In the genomic region with DNA sequence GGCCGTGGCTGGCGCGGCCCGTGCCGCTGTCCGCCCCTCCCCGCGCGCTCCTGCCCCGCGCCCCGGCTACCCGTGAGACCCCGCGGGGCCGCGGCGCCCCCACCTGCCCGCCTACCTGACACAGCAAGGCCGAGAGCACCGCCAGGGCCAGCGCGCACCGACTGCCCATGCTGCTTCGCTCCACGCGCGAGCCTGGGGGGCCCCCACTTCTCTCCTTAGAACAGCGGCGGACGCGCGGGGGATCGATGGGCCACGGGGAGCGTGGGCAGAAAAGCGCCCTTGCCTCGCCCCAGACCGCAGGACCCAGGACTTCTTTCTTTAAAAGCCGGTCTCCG, we compare ENCODE assay signal across 7 cellular contexts. TPM values are rescaled to one million over a fixed set of nuclear protein-coding genes. Genes with fewer than 3 reads are reported as not detected.
DNase-seq lines count a peak whose midpoint lies in the region; ATAC-seq and TF ChIP-seq lines count a peak whose summit lies in the region.

No MANE protein-coding gene starts in this region.

- H3K4me1 Mint-ChIP-seq in activated T-cell treated with anti-CD3 and anti-CD28 coated beads, Interleukin-2, amount 50 U/mL, for 4 hours (ENCODE audit: low read depth), result peaks cover 37% of the 10 kb centered on the region
- H3K4me1 Mint-ChIP-seq in stimulated activated naive B cell treated with anti-CD40 and anti-IgM and Interleukin-4, amounts not matched to agents 10 μg/mL and 1 μg/mL and 100 μg/mL, for 72 hours, result peaks cover 29 to 53% of the 10 kb centered on the region in 2 donors

- H3K27me3 Mint-ChIP-seq in activated T-cell treated with anti-CD3 and anti-CD28 coated beads, Interleukin-2, amount 50 U/mL, for 4 hours (ENCODE audit: low read depth), result peaks cover 52% of the 10 kb centered on the region
- peaks cover 65 to 80% of the 10 kb centered on the region in 2 donors for H3K27me3 Mint-ChIP-seq in stimulated activated naive B cell treated with anti-CD40 and anti-IgM and Interleukin-4, amounts not matched to agents 10 μg/mL and 1 μg/mL and 100 μg/mL, for 72 hours

- POLR2A ChIA-PET in HEK293T (lab: Yijun Ruan, JAX), result interaction anchor here (1.0 to 1.5 kb wide), 3 partner anchors 24 to 588 kb away, joined by 4 read pairs; partner anchors contain the start of genes C6orf120 and WDR27

- no CpG with 5 or more reads among the region's 41 CpGs for WGBS in iPS DF 6.9 (ENCODE audit: insufficient coverage, insufficient read length)

- H3K4me1 ChIP-seq in iPS DF 6.9 (ENCODE audit: control insufficient read depth, insufficient read depth, low read length), result peaks cover 22% of the 10 kb centered on the region

- H3K9me3 Mint-ChIP-seq in activated T-cell treated with anti-CD3 and anti-CD28 coated beads, Interleukin-2, amount 50 U/mL, for 4 hours, result no peaks in the 10 kb centered on the region
- no peaks in the 10 kb centered on the region for H3K9me3 Mint-ChIP-seq in stimulated activated naive B cell treated with anti-CD40 and anti-IgM and Interleukin-4, amounts not matched to agents 10 μg/mL and 1 μg/mL and 100 μg/mL, for 72 hours

- peak in 1 of 2 donors; percentile 0 for ATAC-seq in activated T-cell treated with anti-CD3 and anti-CD28 coated beads, Interleukin-2, amount 50 U/mL, for 4 hours
- ATAC-seq in stimulated activated naive B cell treated with anti-CD40 and anti-IgM and Interleukin-4, amounts not matched to agents 10 μg/mL and 1 μg/mL and 100 μg/mL, for 72 hours (replicated peaks), result no peak

- peak overlapping the region; percentile 82 for H3K27ac Mint-ChIP-seq in stimulated activated naive B cell treated with anti-CD40 and anti-IgM and Interleukin-4, amounts not matched to agents 10 μg/mL and 1 μg/mL and 100 μg/mL, for 72 hours

- peaks cover 66% of the 10 kb centered on the region for H3K27me3 ChIP-seq in iPS DF 6.9 (ENCODE audit: control insufficient read depth, insufficient read depth, low read length)

- peak overlapping the region; percentile 87 for H3K4me3 Mint-ChIP-seq in activated T-cell treated with anti-CD3 and anti-CD28 coated beads, Interleukin-2, amount 50 U/mL, for 4 hours
- peak overlapping the region; percentile 90 for H3K4me3 Mint-ChIP-seq in stimulated activated naive B cell treated with anti-CD40 and anti-IgM and Interleukin-4, amounts not matched to agents 10 μg/mL and 1 μg/mL and 100 μg/mL, for 72 hours

- no peaks in the 10 kb centered on the region for H3K9me3 ChIP-seq in iPS DF 6.9 (ENCODE audit: control insufficient read depth, insufficient read depth, low read length)

- H3K4me3 ChIP-seq in iPS DF 6.9 (ENCODE audit: low read length), result peak overlapping the region; percentile 32; the same call in 1 of the 2 replicates

- peaks cover 3% of the 10 kb centered on the region for H3K36me3 Mint-ChIP-seq in activated T-cell treated with anti-CD3 and anti-CD28 coated beads, Interleukin-2, amount 50 U/mL, for 4 hours (ENCODE audit: insufficient read depth)
- peaks cover 4 to 5% of the 10 kb centered on the region in 2 donors for H3K36me3 Mint-ChIP-seq in stimulated activated naive B cell treated with anti-CD40 and anti-IgM and Interleukin-4, amounts not matched to agents 10 μg/mL and 1 μg/mL and 100 μg/mL, for 72 hours

- CTCF ChIA-PET in HEK293T (lab: Yijun Ruan, JAX), result no interaction called here

- H3K27ac ChIP-seq in iPS DF 6.9 (ENCODE audit: low read length), result no peak overlapping the region

- DNase-seq in HEK293T (ENCODE audit: extremely low spot score) (no peak), iPS DF 6.9 (ENCODE audit: low read depth, low spot score) (no peak), NAMALWA (ENCODE audit: low spot score) (no peak), NCI-H345 treated with DMSO at 0.1 percent for 48 hours (lab: John Stamatoyannopoulos, UW; ENCODE audit: unreplicated experiment) (no peak), NCI-H1092 treated with DMSO at 0.1 percent for 48 hours (lab: John Stamatoyannopoulos, UW) (no peak)
- no peak for DNase-seq in activated T-cell treated with anti-CD3 and anti-CD28 coated beads, Interleukin-2, amount 50 U/mL, for 4 hours
- DNase-seq in stimulated activated naive B cell treated with anti-CD40 and anti-IgM and Interleukin-4, amounts not matched to agents 10 μg/mL and 1 μg/mL and 100 μg/mL, for 72 hours, result no peak

- no peaks in the 10 kb centered on the region for H3K36me3 ChIP-seq in iPS DF 6.9 (ENCODE audit: control insufficient read depth, insufficient read depth, low read length)

TF ChIP-seq in HEK293T, 16 proteins besides CTCF, POLR2A, EP300 and RAD21:
- TF ChIP-seq PKNOX1 (IDR thresholded peaks at IDR 0.05) (no peak), L3MBTL2 (conservative IDR thresholded peaks at IDR 0.05) (peak; percentile 55)

RNA-seq across cellular contexts. Expression of gene DLL1, which starts 0.9 kb away (rescaled TPM):
- 1 to 10 TPM in 2 of 3 donors, under 1 TPM in 1; 0.18 to 1.4 (median 1.0) TPM for total RNA-seq in activated T-cell treated with anti-CD3 and anti-CD28 coated beads, Interleukin-2, amount 50 U/mL, for 4 hours

RNA-seq across cellular contexts. Expression of gene FAM120B, which starts 16.6 kb away (rescaled TPM):
- 10 to 100 TPM; 13.8 to 14.3 (median 14.3) TPM for total RNA-seq in activated T-cell treated with anti-CD3 and anti-CD28 coated beads, Interleukin-2, amount 50 U/mL, for 4 hours
